ENCODE assay signal across 8 cellular contexts in genomic region chr19:11528551-11529341, GRCh38. TPM values are rescaled to one million over a fixed set of nuclear protein-coding genes. Genes with fewer than 3 reads are reported as not detected.
A peak's percentile ranks its signal among the peaks of the same experiment; 100 is the strongest.
DNase-seq lines count a peak whose midpoint lies in the region; ATAC-seq and TF ChIP-seq lines count a peak whose summit lies in the region.

Gene ECSIT, minus strand, starts transcription at chr19:11529134. Its CDS starts 9,964 bp downstream, at chr19:11519170.

- intact Hi-C loops in left lung (cut with DNase I) = no loop called here

- peaks cover 8 to 32% of the 10 kb centered on the region in 2 donors for H3K4me1 ChIP-seq in left lung

- H3K9me3 ChIP-seq in left lung = no peaks in the 10 kb centered on the region

- no peak for TF ChIP-seq CTCF in left lung (IDR thresholded peaks at IDR 0.05)

- H3K27me3 ChIP-seq in left lung = no peaks in the 10 kb centered on the region

- H3K27ac ChIP-seq in left lung = peak within 1 kb of the TSS; percentile 82 to 84

- peak within 1 kb of the TSS; percentile 69 to 96 for H3K4me3 ChIP-seq in left lung

- DNase-seq in C1 segment of cervical spinal cord (lab: John Stamatoyannopoulos, UW) (peak; percentile 75 to 97 (median 90)), NCI-H774 (lab: John Stamatoyannopoulos, UW) (peak; percentile 94), dermis blood vessel endothelial cell (peak; percentile 99), left lung (peak; percentile 95 to 97)
- DNase-seq in activated CD4-positive, alpha-beta T cell treated with anti-CD3 and anti-CD28 coated beads, Interleukin-2, amount 50 U/mL, for 4 hours = peak; percentile 90 to 91
- peak; percentile 85 to 89 for DNase-seq in stimulated activated CD4-positive, alpha-beta T cell treated with anti-CD3 and anti-CD28 coated beads, Interleukin-2, amount 100 ng/mL, for 48 hours

- ATAC-seq in GM19395 (IDR thresholded peaks at IDR 0.05; ENCODE audit: unreplicated experiment) = peak; percentile 90
- peak; percentile 94 for ATAC-seq in HG03565 (IDR thresholded peaks at IDR 0.05; ENCODE audit: unreplicated experiment)
- peak; percentile 99 for ATAC-seq in left lung

- no peaks in the 10 kb centered on the region for H3K36me3 ChIP-seq in left lung

RNA-seq across cellular contexts. Expression of gene ECSIT, which starts in this region (rescaled TPM):
- total RNA-seq in dermis blood vessel endothelial cell = 36.8 and 37.6 TPM in 2 replicates
- 10 to 100 TPM; 37.4 to 44.6 TPM for total RNA-seq in left lung

Comparison
In these comparisons a context has a peak if more than half of its experiments do, and no peak if none do; other contexts are left out.
1. Peak in every context shown above with its lines: DNase-seq, ATAC-seq, H3K4me3 ChIP-seq and H3K27ac ChIP-seq.